In the genomic region with DNA sequence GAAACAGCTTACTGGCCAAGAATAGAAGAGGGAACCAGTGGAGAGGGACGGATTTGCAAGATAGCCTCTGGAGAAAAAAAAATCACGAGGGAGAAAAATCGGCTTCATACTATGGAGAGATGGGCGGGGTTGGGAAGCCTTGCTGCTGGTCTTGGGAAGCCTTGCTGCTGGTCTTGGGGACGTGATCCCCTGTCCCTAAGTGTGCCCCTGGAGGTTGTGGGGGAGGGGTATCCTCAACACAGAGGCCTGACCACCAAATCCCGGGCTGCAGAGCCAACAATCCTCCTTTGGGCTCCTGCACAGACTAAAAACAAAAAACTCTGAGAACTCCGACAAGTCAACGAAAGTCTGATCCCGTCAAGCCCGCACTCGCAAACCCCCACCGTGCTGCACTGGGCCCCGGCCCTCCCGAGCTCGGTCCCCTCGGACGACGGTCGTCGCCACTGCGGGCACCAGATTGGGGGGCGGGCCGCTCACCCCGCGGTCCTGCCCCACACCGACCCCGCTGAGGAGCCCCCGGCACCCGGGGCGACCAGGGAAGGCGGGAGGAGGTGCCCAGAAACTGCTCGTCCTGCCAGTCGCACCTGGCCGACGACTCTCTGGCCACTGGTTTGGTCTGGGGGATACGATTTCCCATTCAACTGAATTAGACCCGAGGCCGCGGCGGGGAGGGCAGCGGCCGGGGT, we compare ENCODE assay signal across 8 cellular contexts. TPM values are rescaled to one million over a fixed set of nuclear protein-coding genes. Genes with fewer than 3 reads are reported as not detected.
A peak's percentile ranks its signal among the peaks of the same experiment; 100 is the strongest.
DNase-seq lines count a peak whose midpoint lies in the region; ATAC-seq and TF ChIP-seq lines count a peak whose summit lies in the region.

No MANE protein-coding gene starts in this region.

- no peaks in the 10 kb centered on the region for H3K9me3 ChIP-seq in RWPE2 (ENCODE audit: severe bottlenecking)
- H3K9me3 ChIP-seq in endocrine pancreas (ENCODE audit: control insufficient read depth, low read length), result no peaks in the 10 kb centered on the region
- no peaks in the 10 kb centered on the region for H3K9me3 ChIP-seq in mucosa of descending colon

- ATAC-seq in RWPE2 (ENCODE audit: low read depth), result 0 out of 3 replicates have a peak, but pooled peaks have one; percentile 5
- no peak for ATAC-seq in mucosa of descending colon
- no peak for ATAC-seq in GM21576 (IDR thresholded peaks at IDR 0.05; ENCODE audit: unreplicated experiment)

- H3K27ac ChIP-seq in RWPE2 (ENCODE audit: poor library complexity, severe bottlenecking) (peak overlapping the region; percentile 44), urinary bladder (ENCODE audit: low read depth) (peak overlapping the region; percentile 27)

- CTCF ChIA-PET in HEK293T (lab: Yijun Ruan, JAX), result interaction anchor here (0.6 to 2.5 kb wide), 17 partner anchors 8 to 306 kb away, joined by 3 to 12 read pairs (median 3); no protein-coding TSS in a partner anchor

- in situ Hi-C loops in Caki2 (cut with HindIII; ENCODE audit: low pct_unique_long_range_greater_than_20kb, low sequenced_read_pairs), result no loop called here

- intact Hi-C loops in mucosa of descending colon (cut with DNase I, micrococcal nuclease), result loop anchor here in 1 of 2 donors (10.0 kb wide), 1 partner anchor 175 kb away; no protein-coding TSS in a partner anchor

- 2% methylated on average over 42 of the region's 42 CpGs for WGBS in urinary bladder

- H3K4me1 ChIP-seq in RWPE2 (ENCODE audit: insufficient read depth, poor library complexity, severe bottlenecking) (peaks cover 10% of the 10 kb centered on the region), endocrine pancreas (ENCODE audit: control insufficient read depth, insufficient read depth, low read length) (peaks cover 19% of the 10 kb centered on the region), mucosa of descending colon (ENCODE audit: low read depth) (peaks cover 18% of the 10 kb centered on the region), urinary bladder (ENCODE audit: insufficient read depth) (no peaks in the 10 kb centered on the region)

- H3K36me3 ChIP-seq in RWPE2 (ENCODE audit: low read depth), result no peaks in the 10 kb centered on the region
- no peaks in the 10 kb centered on the region for H3K36me3 ChIP-seq in endocrine pancreas (ENCODE audit: control insufficient read depth, insufficient read depth, low read length)
- H3K36me3 ChIP-seq in mucosa of descending colon (ENCODE audit: low read depth), result no peaks in the 10 kb centered on the region
- no peaks in the 10 kb centered on the region for H3K36me3 ChIP-seq in urinary bladder (ENCODE audit: insufficient read depth)

- no peak for TF ChIP-seq CTCF in RWPE2 (IDR thresholded peaks at IDR 0.05; ENCODE audit: poor library complexity, severe bottlenecking)
- no peak for TF ChIP-seq CTCF in mucosa of descending colon (IDR thresholded peaks at IDR 0.05)

- POLR2A ChIA-PET in HEK293T (lab: Yijun Ruan, JAX), result interaction anchor here (0.6 to 2.3 kb wide), 4 partner anchors 205 to 299 kb away, joined by 3 to 12 read pairs (median 3); a partner anchor contains a TSS

- H3K9ac ChIP-seq in endocrine pancreas (ENCODE audit: control insufficient read depth, insufficient read depth, low read length), result peak overlapping the region; percentile 99

- peak; percentile 31 for DNase-seq in Caki2 (ENCODE audit: low read depth)
- DNase-seq in HEK293T (ENCODE audit: extremely low spot score), result peak; percentile 38
- peak; percentile 59 for DNase-seq in RWPE2 (ENCODE audit: low spot score)
- peak in 2 of 3 donors; percentile 49 to 59 for DNase-seq in mucosa of descending colon
- no peak for DNase-seq in NCI-H2196 treated with DMSO at 0.1 percent for 48 hours (lab: John Stamatoyannopoulos, UW; ENCODE audit: unreplicated experiment)

- H3K4me3 ChIP-seq in RWPE2 (ENCODE audit: severe bottlenecking) (peak overlapping the region; percentile 88), endocrine pancreas (ENCODE audit: control insufficient read depth, insufficient read depth, low read length) (peak overlapping the region; percentile 93), mucosa of descending colon (peak overlapping the region; percentile 66), urinary bladder (ENCODE audit: low read depth, low read length) (peak overlapping the region; percentile 67)

- H3K27me3 ChIP-seq in RWPE2 (ENCODE audit: insufficient read depth, poor library complexity, severe bottlenecking) (no peaks in the 10 kb centered on the region), endocrine pancreas (ENCODE audit: control insufficient read depth, insufficient read depth, low read length) (no peaks in the 10 kb centered on the region)

TF ChIP-seq in HEK293T, 16 proteins besides CTCF, POLR2A, EP300 and RAD21:
- no peak for TF ChIP-seq FOXA1 (IDR thresholded peaks at IDR 0.05)
- peak; percentile 59 for TF ChIP-seq L3MBTL2 (conservative IDR thresholded peaks at IDR 0.05)

RNA-seq across cellular contexts. Expression of a gene that starts 0.7 kb away (rescaled TPM):
- 12.9 and 14.8 TPM in 2 replicates for total RNA-seq in Caki2 (2014; rRNA removed; shearing (Covaris generic); ENCODE audit: low replicate concordance)
- 10 to 100 TPM; 28.4 to 80.5 (median 68.6) TPM for total RNA-seq in mucosa of descending colon
- 10.4 TPM for total RNA-seq in urinary bladder
- polyA plus RNA-seq in urinary bladder, result 3.3 TPM
